8 cellular contexts compared by ENCODE assay signal in genomic region chr6:10510592-10511367, GRCh38.
DNase-seq lines count a peak whose midpoint lies in the region; ATAC-seq and TF ChIP-seq lines count a peak whose summit lies in the region.

No MANE protein-coding gene starts in this region.

- H3K27ac ChIP-seq in OCI-LY1 (ENCODE audit: low read depth, low read length, poor library complexity, severe bottlenecking), result no peak overlapping the region

- H3K36me3 ChIP-seq in OCI-LY1 (ENCODE audit: insufficient read depth, low read length), result no peaks in the 10 kb centered on the region

- peaks cover 5% of the 10 kb centered on the region; the same call in 1 of the 2 replicates for H3F3A ChIP-seq in OCI-LY1 (ENCODE audit: insufficient read depth, low read length)

- TF ChIP-seq CTCF in GM10248 (IDR thresholded peaks at IDR 0.05; ENCODE audit: control extremely low read depth, extremely low read depth, low read depth, missing control alignments) (peak; percentile 65), OCI-LY1 (IDR thresholded peaks at IDR 0.05; ENCODE audit: low read length) (peak; percentile 95)

- peak overlapping the region; percentile 37 for H3K4me3 ChIP-seq in OCI-LY1 (ENCODE audit: low read depth, low read length, poor library complexity, severe bottlenecking)

- no peaks in the 10 kb centered on the region for H4K20me1 ChIP-seq in OCI-LY1 (ENCODE audit: insufficient read depth, low read length)

- H3K27me3 ChIP-seq in OCI-LY1 (ENCODE audit: insufficient read depth, low read length), result no peaks in the 10 kb centered on the region

- peak overlapping the region; percentile 65 for H3K4me2 ChIP-seq in OCI-LY1 (ENCODE audit: low read length)

- H3K9me2 ChIP-seq in OCI-LY1 (ENCODE audit: low read depth, low read length), result no peaks in the 10 kb centered on the region

- no peaks in the 10 kb centered on the region for H3K9me3 ChIP-seq in OCI-LY1 (ENCODE audit: low read length)

- CTCF ChIA-PET in GM10248 (lab: Yijun Ruan, JAX), result interaction anchor here (0.6 to 5.4 kb wide), 31 partner anchors 9 to 1065 kb away, joined by 3 to 60 read pairs (median 5); partner anchors contain the start of gene GCNT2

- peak; percentile 94 for ATAC-seq in GM21737 (IDR thresholded peaks at IDR 0.05; ENCODE audit: unreplicated experiment)

- intact Hi-C loops in head of caudate nucleus (cut with DNase I), result no loop called here

- POLR2A ChIA-PET in GM10248 (lab: Yijun Ruan, JAX), result interaction anchor here (1.0 kb wide), 1 partner anchor 184 kb away, joined by 3 read pairs; the partner anchor contains the start of genes C6orf52 and PAK1IP1

- DNase-seq in GM10248 (ENCODE audit: extremely low spot score) (peak; percentile 77), HUDEP-2 (lab: John Stamatoyannopoulos, UW; ENCODE audit: unreplicated experiment in 76 of 76) (peak in 65 of 76 experiments; percentile 12 to 75 (median 53)), head of caudate nucleus (peak in 41 of 42 donors; percentile 28 to 83 (median 61)), pons (ENCODE audit: low spot score) (peak; percentile 68), GOT3 (lab: John Stamatoyannopoulos, UW) (no peak)
- DNase-seq in activated naive CD4-positive, alpha-beta T cell treated with Interleukin-2 at 50 U/mL for 16 hours, result peak; percentile 21

- H2AFZ ChIP-seq in OCI-LY1 (ENCODE audit: low read length), result peak overlapping the region; percentile 91

- H3K9ac ChIP-seq in OCI-LY1 (ENCODE audit: low read length), result peak overlapping the region; percentile 42; the same call in 1 of the 2 replicates

- peaks cover 20% of the 10 kb centered on the region for H3K4me1 ChIP-seq in OCI-LY1 (ENCODE audit: insufficient read depth, low read length, severe bottlenecking)

- no peaks in the 10 kb centered on the region for H3K79me2 ChIP-seq in OCI-LY1 (ENCODE audit: insufficient read depth, low read length)
